ENCODE assay signal across 9 cellular contexts in the genomic region with DNA sequence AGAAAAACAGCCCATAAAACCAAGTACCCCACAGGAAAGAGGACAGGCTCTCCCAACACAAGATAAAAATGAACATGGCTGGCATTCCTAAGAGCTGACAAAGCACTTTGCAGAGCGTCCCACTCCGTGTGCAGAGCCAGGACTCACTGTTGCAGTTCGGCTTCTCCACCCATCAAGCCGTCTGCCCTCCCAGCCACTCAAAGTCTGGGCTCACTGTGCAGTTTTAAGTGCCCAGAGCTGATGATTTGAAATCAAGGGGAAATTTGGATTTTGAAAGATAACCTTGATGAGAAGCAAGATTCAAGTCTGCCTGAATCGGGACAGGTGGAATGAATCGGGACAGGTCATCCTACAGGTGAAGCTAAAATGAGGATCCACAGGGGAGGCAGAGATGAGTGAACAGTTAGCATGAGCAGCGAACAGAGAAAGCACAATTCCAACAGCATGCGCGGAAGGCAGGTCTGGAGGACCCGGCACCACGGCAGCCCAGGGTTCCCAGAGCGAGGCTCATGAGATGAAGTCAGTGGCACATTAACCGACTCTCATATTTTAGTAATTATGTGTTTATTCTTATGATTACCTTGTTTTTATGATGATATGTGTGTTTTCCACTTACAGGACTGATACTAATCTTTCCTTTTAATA. TPM values are rescaled to one million over a fixed set of nuclear protein-coding genes. Genes with fewer than 3 reads are reported as not detected.
DNase-seq lines count a peak whose midpoint lies in the region; ATAC-seq lines count a peak whose summit lies in the region.
"Had no signal": no experiment of that assay in that cellular context is flagged by ENCODE, and none has a peak within 500 bp of the region (broad histone marks: within the 10 kb centered on the region; RNA-seq: fewer than 3 reads in every experiment).

No MANE protein-coding gene starts in this region.

- H3K4me1 ChIP-seq in rectal smooth muscle tissue (ENCODE audit: control insufficient read depth, insufficient read depth, low read length), result no peaks in the 10 kb centered on the region

- no peak overlapping the region for H3K4me3 ChIP-seq in rectal smooth muscle tissue (ENCODE audit: low read length)

- no peaks in the 10 kb centered on the region for H3K36me3 ChIP-seq in rectal smooth muscle tissue (ENCODE audit: control insufficient read depth, insufficient read depth, low read length)

- ATAC-seq in HG03175 (IDR thresholded peaks at IDR 0.05; ENCODE audit: unreplicated experiment), result no peak
- no peak for ATAC-seq in HG03442 (IDR thresholded peaks at IDR 0.05; ENCODE audit: unreplicated experiment)

- H3K9ac ChIP-seq in rectal smooth muscle tissue (ENCODE audit: low read length), result no peak overlapping the region

- H3K27me3 ChIP-seq in rectal smooth muscle tissue (ENCODE audit: control insufficient read depth, insufficient read depth, low read length), result no peaks in the 10 kb centered on the region

- DNase-seq in Daoy (ENCODE audit: low read depth), result peak; percentile 85
- DNase-seq in RPMI7951 (ENCODE audit: low read depth), result peak; percentile 78
- DNase-seq in fibroblast of peridontal ligament (ENCODE audit: extremely low read depth), result peak; percentile 74
- DNase-seq in LoVo (ENCODE audit: low spot score), result no peak
- DNase-seq in D341Med (ENCODE audit: low spot score), result no peak
- DNase-seq: NCI-H446 treated with DMSO at 0.1 percent for 48 hours had no signal

- H3K27ac ChIP-seq in rectal smooth muscle tissue (ENCODE audit: low read depth, low read length), result peak overlapping the region; percentile 38

RNA-seq across cellular contexts. Expression of a gene that starts 39.8 kb away (rescaled TPM):
- total RNA-seq in Daoy (2014; rRNA removed; shearing (Covaris generic)), result 10.1 and 11.6 TPM in 2 replicates
- total RNA-seq in RPMI7951 (2014; rRNA removed; shearing (Covaris generic)), result 16.7 and 18.6 TPM in 2 replicates

Comparison
In these comparisons a context has a peak if more than half of its experiments do, and no peak if none do; other contexts are left out.
1. DNase-seq: peak in Daoy (single experiment), RPMI7951 (single experiment) and fibroblast of peridontal ligament (single experiment); none in LoVo (single experiment) and D341Med (single experiment).